Comparison of ENCODE assay signal across 20 cellular contexts in genomic region chr1:68151690-68152089, GRCh38.
DNase-seq lines count a peak whose midpoint lies in the region; ATAC-seq, FAIRE-seq and TF ChIP-seq lines count a peak whose summit lies in the region.
"Had no signal": no experiment of that assay in that cellular context is flagged by ENCODE, and none has a peak within 500 bp of the region (broad histone marks: within the 10 kb centered on the region; RNA-seq: fewer than 3 reads in every experiment).

No MANE protein-coding gene starts in this region.

- WGBS in GM23248 (ENCODE audit: low coverage in 1 of 2, low lambda C conversion rate in 2 of 2, missing lambda C conversion rate in 2 of 2), 2 experiments, result 84 to 85% methylated on average over 3 of the region's 3 CpGs

- CTCF ChIA-PET in WTC11 (lab: Charles Lee), result interaction anchor here (0.9 kb wide), 1 partner anchor 10 kb away, joined by 3 read pairs; no protein-coding TSS in a partner anchor
- CTCF ChIA-PET in endothelial cell of umbilical vein (lab: Charles Lee), result interaction anchor here (1.4 kb wide), 1 partner anchor 32 kb away, joined by 3 read pairs; no protein-coding TSS in a partner anchor
- CTCF ChIA-PET in activated CD4-positive, alpha-beta memory T cell treated with anti-CD3 and anti-CD28 coated beads, Interleukin-2, amount 10 ng/mL, durations not matched to agents 7 days and 5 days (lab: Charles Lee), result no interaction called here

- H3K27me3 Mint-ChIP-seq in WTC11 (ENCODE audit: low read depth), result no peaks in the 10 kb centered on the region
- H3K27me3 Mint-ChIP-seq in activated CD4-positive, alpha-beta memory T cell treated with anti-CD3 and anti-CD28 coated beads, Interleukin-2, amount 10 ng/mL, durations not matched to agents 7 days and 5 days, result peaks cover 3% of the 10 kb centered on the region
- H3K27me3 Mint-ChIP-seq: CD4-positive, alpha-beta T cell had no signal

- no peak overlapping the region for H3K4me3 ChIP-seq in GM23248
- no peak overlapping the region for H3K4me3 ChIP-seq in endothelial cell of umbilical vein (replicated peaks in 1 of 3; ENCODE audit: insufficient read depth in 1 of 3, low read depth in 1 of 3, low read length in 3 of 3)
- H3K4me3 ChIP-seq: A549, HAP-1 had no signal

- H3K27ac Mint-ChIP-seq in WTC11, result no peak overlapping the region
- no peak overlapping the region for H3K27ac Mint-ChIP-seq in activated CD4-positive, alpha-beta memory T cell treated with anti-CD3 and anti-CD28 coated beads, Interleukin-2, amount 10 ng/mL, durations not matched to agents 7 days and 5 days
- H3K27ac Mint-ChIP-seq: CD4-positive, alpha-beta T cell had no signal

- H3K4me2 ChIP-seq in GM23248 (ENCODE audit: unreplicated experiment) (no peak overlapping the region), endothelial cell of umbilical vein (ENCODE audit: insufficient read depth, low read length) (no peak overlapping the region)
- H3K4me2 ChIP-seq: A549 had no signal

- peak; percentile 68 for FAIRE-seq in endothelial cell of umbilical vein (lab: Jason Lieb, UNC)
- FAIRE-seq in H54 (lab: Jason Lieb, UNC), result no peak
- FAIRE-seq: A549, D721Med, G401.6, GM12891, GM19239 had no signal

- in situ Hi-C loops in GM23248 (cut with MboI), result no loop called here

- H3K4me3 Mint-ChIP-seq in WTC11, result no peak overlapping the region
- H3K4me3 Mint-ChIP-seq in activated CD4-positive, alpha-beta memory T cell treated with anti-CD3 and anti-CD28 coated beads, Interleukin-2, amount 10 ng/mL, durations not matched to agents 7 days and 5 days, result no peak overlapping the region
- H3K4me3 Mint-ChIP-seq: CD4-positive, alpha-beta T cell had no signal

- no peaks in the 10 kb centered on the region for H3K9me2 ChIP-seq in GM23248 (ENCODE audit: insufficient read depth)

- intact Hi-C loops in endothelial cell of umbilical vein (cut with micrococcal nuclease), result no loop called here

- TF ChIP-seq CTCF in WTC11 (IDR thresholded peaks at IDR 0.05), result no peak
- no peak for TF ChIP-seq CTCF in endothelial cell of umbilical vein (IDR thresholded peaks at IDR 0.05; ENCODE audit: extremely low read depth in 1 of 2, insufficient read depth in 1 of 2, low read depth in 1 of 2, low read length in 2 of 2)

- H3K27me3 ChIP-seq in GM23248 (replicated peaks; ENCODE audit: insufficient read depth), result no peaks in the 10 kb centered on the region
- no peaks in the 10 kb centered on the region for H3K27me3 ChIP-seq in endothelial cell of umbilical vein (ENCODE audit: control insufficient read depth in 2 of 2, insufficient read depth in 2 of 2, low read length in 2 of 2)

- POLR2A ChIA-PET in WTC11 (lab: Charles Lee), result no interaction called here
- POLR2A ChIA-PET in endothelial cell of umbilical vein (lab: Charles Lee), result no interaction called here
- POLR2A ChIA-PET in activated CD4-positive, alpha-beta memory T cell treated with anti-CD3 and anti-CD28 coated beads, Interleukin-2, amount 10 ng/mL, durations not matched to agents 7 days and 5 days (lab: Charles Lee), result no interaction called here

- no peaks in the 10 kb centered on the region for H3K9me3 Mint-ChIP-seq in WTC11
- H3K9me3 Mint-ChIP-seq in activated CD4-positive, alpha-beta memory T cell treated with anti-CD3 and anti-CD28 coated beads, Interleukin-2, amount 10 ng/mL, durations not matched to agents 7 days and 5 days, result no peaks in the 10 kb centered on the region
- H3K9me3 Mint-ChIP-seq: CD4-positive, alpha-beta T cell had no signal

- TF ChIP-seq POLR2A in endothelial cell of umbilical vein (IDR thresholded peaks at IDR 0.05; ENCODE audit: low read depth, low read length) (no peak), H54 (IDR thresholded peaks at IDR 0.05; ENCODE audit: low read depth, low read length) (no peak)

- H4K20me1 ChIP-seq in GM23248 (ENCODE audit: insufficient read depth) (no peaks in the 10 kb centered on the region), endothelial cell of umbilical vein (replicated peaks; ENCODE audit: control insufficient read depth, extremely low read depth, insufficient read depth, low read length) (no peaks in the 10 kb centered on the region)

- peak; percentile 14 for DNase-seq in GM23248
- DNase-seq in WTC11 (ENCODE audit: low spot score), result no peak
- DNase-seq in endothelial cell of umbilical vein (ENCODE audit: low read depth, low spot score), result no peak
- peak; percentile 20 for DNase-seq in islet precursor cell
- DNase-seq in SKM-1 treated with dmso at 0.1 percent for 144 hours (lab: John Stamatoyannopoulos, UW; ENCODE audit: unreplicated experiment), result no peak
- no peak for DNase-seq in midbrain (lab: John Stamatoyannopoulos, UW)
- DNase-seq in H54 (ENCODE audit: insufficient read length, low spot score), result no peak
- DNase-seq in activated CD4-positive, alpha-beta memory T cell treated with anti-CD3 and anti-CD28 coated beads, Interleukin-2, amount 10 ng/mL, durations not matched to agents 7 days and 5 days, result no peak
- DNase-seq: AML-193; Caco-2; CD4-positive, alpha-beta T cell had no signal

- ATAC-seq in WTC11, result peak; percentile 58; the same call in 1 of the 2 replicates
- ATAC-seq: A549 had no signal

- no peak overlapping the region for H3K27ac ChIP-seq in GM23248
- no peak overlapping the region for H3K27ac ChIP-seq in endothelial cell of umbilical vein (ENCODE audit: insufficient read depth, low read depth, low read length)
- H3K27ac ChIP-seq: 22Rv1, A549, C4-2B, HL-60 had no signal

- BruUV-seq in endothelial cell of umbilical vein (replicated peaks; lab: Mats Ljungman, UMichigan), result no TSS peak

- H3K4me1 ChIP-seq in GM23248 (ENCODE audit: insufficient read depth) (no peaks in the 10 kb centered on the region), endothelial cell of umbilical vein (ENCODE audit: control insufficient read depth, extremely low read depth, insufficient read depth, low read length) (no peaks in the 10 kb centered on the region)
- H3K4me1 ChIP-seq: A549, Caco-2, HAP-1 had no signal

- H3K9me3 ChIP-seq in GM23248 (ENCODE audit: low read depth) (no peaks in the 10 kb centered on the region), endothelial cell of umbilical vein (replicated peaks; ENCODE audit: control insufficient read depth, insufficient read depth, low read length) (no peaks in the 10 kb centered on the region)
- H3K9me3 ChIP-seq: A549, Caco-2, HAP-1 had no signal

- dilution Hi-C loops in endothelial cell of umbilical vein (cut with MboI; ENCODE audit: extremely low pct_ligation_motif_present, low sequenced_read_pairs), result no loop called here

- H3K9me1 ChIP-seq in endothelial cell of umbilical vein (replicated peaks; ENCODE audit: control insufficient read depth, extremely low read depth, insufficient read depth, low read length), result no peaks in the 10 kb centered on the region

- H3F3A ChIP-seq in GM23248 (ENCODE audit: insufficient read depth), result 0 out of 2 replicates have a peak, but pooled peaks cover 4% of the 10 kb centered on the region

- H3K9ac ChIP-seq in GM23248 (no peak overlapping the region), endothelial cell of umbilical vein (replicated peaks; ENCODE audit: extremely low read depth, insufficient read depth, low read length) (no peak overlapping the region)

- H3K4me1 Mint-ChIP-seq in WTC11, result peaks cover 13% of the 10 kb centered on the region
- no peaks in the 10 kb centered on the region for H3K4me1 Mint-ChIP-seq in activated CD4-positive, alpha-beta memory T cell treated with anti-CD3 and anti-CD28 coated beads, Interleukin-2, amount 10 ng/mL, durations not matched to agents 7 days and 5 days

- H3K79me2 ChIP-seq in GM23248 (ENCODE audit: insufficient read depth), result no peaks in the 10 kb centered on the region
- H3K79me2 ChIP-seq in endothelial cell of umbilical vein (ENCODE audit: control insufficient read depth, insufficient read depth, low read length), result peaks cover 4% of the 10 kb centered on the region

- no peaks in the 10 kb centered on the region for H3K36me3 Mint-ChIP-seq in WTC11
- no peaks in the 10 kb centered on the region for H3K36me3 Mint-ChIP-seq in activated CD4-positive, alpha-beta memory T cell treated with anti-CD3 and anti-CD28 coated beads, Interleukin-2, amount 10 ng/mL, durations not matched to agents 7 days and 5 days (ENCODE audit: low read depth)

- 0 out of 2 replicates have a peak, but pooled peaks cover 15% of the 10 kb centered on the region for H3K36me3 ChIP-seq in GM23248 (ENCODE audit: low read depth)
- peaks cover 41 to 42% of the 10 kb centered on the region in 2 experiments for H3K36me3 ChIP-seq in endothelial cell of umbilical vein (ENCODE audit: control insufficient read depth in 2 of 2, extremely low read depth in 1 of 2, insufficient read depth in 2 of 2, low read length in 2 of 2)

- no peak overlapping the region for H2AFZ ChIP-seq in GM23248
- H2AFZ ChIP-seq in endothelial cell of umbilical vein (ENCODE audit: low read depth, low read length), result no peak overlapping the region

TF ChIP-seq in WTC11, 78 proteins besides CTCF, POLR2A, EP300 and RAD21 (continues in another document):
- TF ChIP-seq, protein P1, sequence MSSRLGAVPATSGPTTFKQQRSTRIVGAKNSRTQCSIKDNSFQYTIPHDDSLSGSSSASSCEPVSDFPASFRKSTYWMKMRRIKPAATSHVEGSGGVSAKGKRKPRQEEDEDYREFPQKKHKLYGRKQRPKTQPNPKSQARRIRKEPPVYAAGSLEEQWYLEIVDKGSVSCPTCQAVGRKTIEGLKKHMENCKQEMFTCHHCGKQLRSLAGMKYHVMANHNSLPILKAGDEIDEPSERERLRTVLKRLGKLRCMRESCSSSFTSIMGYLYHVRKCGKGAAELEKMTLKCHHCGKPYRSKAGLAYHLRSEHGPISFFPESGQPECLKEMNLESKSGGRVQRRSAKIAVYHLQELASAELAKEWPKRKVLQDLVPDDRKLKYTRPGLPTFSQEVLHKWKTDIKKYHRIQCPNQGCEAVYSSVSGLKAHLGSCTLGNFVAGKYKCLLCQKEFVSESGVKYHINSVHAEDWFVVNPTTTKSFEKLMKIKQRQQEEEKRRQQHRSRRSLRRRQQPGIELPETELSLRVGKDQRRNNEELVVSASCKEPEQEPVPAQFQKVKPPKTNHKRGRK (CRISPR knock-in tag; IDR thresholded peaks at IDR 0.05; ENCODE audit: borderline replicate concordance), result no peak
- TF ChIP-seq JUN (CRISPR knock-in tag; IDR thresholded peaks at IDR 0.05), result no peak

TF ChIP-seq in endothelial cell of umbilical vein, 7 proteins besides CTCF, POLR2A, EP300 and RAD21:
- TF ChIP-seq FOS (IDR thresholded peaks at IDR 0.05; ENCODE audit: borderline replicate concordance, insufficient read depth, low read length) (peak; percentile 48), GATA2 (IDR thresholded peaks at IDR 0.05; ENCODE audit: insufficient read depth, insufficient read length, low read depth, low read length) (no peak), EZH2 (IDR thresholded peaks at IDR 0.05; ENCODE audit: borderline replicate concordance, low read depth, low read length, severe bottlenecking) (no peak), JUN (IDR thresholded peaks at IDR 0.05; ENCODE audit: borderline replicate concordance, insufficient read depth, insufficient read length, low read depth) (peak; percentile 6)

Comparison
In these comparisons a context has a peak if more than half of its experiments do, and no peak if none do; other contexts are left out.
1. DNase-seq: peak in GM23248 (single experiment) and islet precursor cell (single experiment); none in WTC11 (single experiment), endothelial cell of umbilical vein (single experiment), SKM-1 treated with dmso at 0.1 percent for 144 hours (single experiment), midbrain (single experiment), H54 (single experiment) and activated CD4-positive, alpha-beta memory T cell treated with anti-CD3 and anti-CD28 coated beads, Interleukin-2, amount 10 ng/mL, durations not matched to agents 7 days and 5 days (single experiment).